8 cellular contexts compared by ENCODE assay signal in the genomic region with DNA sequence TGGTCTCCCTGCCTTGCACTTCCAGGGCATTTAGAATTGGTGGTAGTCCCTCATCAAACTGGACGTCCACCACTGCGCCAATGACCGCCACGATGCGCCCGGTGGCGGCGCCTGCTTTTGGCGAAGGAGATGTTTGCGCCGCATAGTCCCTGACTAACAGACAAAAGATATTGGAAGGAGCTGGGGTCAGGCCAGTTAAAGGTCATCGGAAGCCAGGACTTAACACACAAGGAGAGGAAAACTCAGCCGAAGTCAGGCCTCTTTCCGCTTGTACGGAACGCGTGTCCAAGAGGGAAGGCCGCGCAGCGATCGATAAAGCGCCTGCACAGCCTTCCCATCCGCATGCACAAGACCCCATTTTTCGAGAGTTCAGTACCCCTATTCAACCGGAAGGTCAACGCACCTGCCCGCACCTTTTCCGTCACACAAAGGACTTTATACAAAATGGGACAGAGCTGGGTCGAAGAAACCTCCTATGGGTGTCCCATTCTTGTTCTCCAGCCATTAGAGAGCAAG. TPM values are rescaled to one million over a fixed set of nuclear protein-coding genes. Genes with fewer than 3 reads are reported as not detected.
DNase-seq lines count a peak whose midpoint lies in the region; ATAC-seq and TF ChIP-seq lines count a peak whose summit lies in the region.

No MANE protein-coding gene starts in this region.

- peaks cover 38% of the 10 kb centered on the region for H3K4me1 Mint-ChIP-seq in activated CD8-positive, alpha-beta T cell treated with anti-CD3 and anti-CD28 coated beads, Interleukin-2, amount 10 ng/mL, durations not matched to agents 7 days and 5 days (ENCODE audit: low read depth)

- H3K9me3 ChIP-seq in heart right ventricle = no peaks in the 10 kb centered on the region
- H3K9me3 ChIP-seq in prostate gland = no peaks in the 10 kb centered on the region

- peak; percentile 20 for DNase-seq in activated CD4-positive, alpha-beta T cell treated with anti-CD3 and anti-CD28 coated beads for 48 hours
- DNase-seq in activated CD4-positive, alpha-beta T cell treated with anti-CD3 and anti-CD28 coated beads, Interleukin-2, amount 50 U/mL, for 48 hours = no peak
- DNase-seq in activated CD8-positive, alpha-beta T cell treated with anti-CD3 and anti-CD28 coated beads, Interleukin-2, amount 10 ng/mL, durations not matched to agents 7 days and 5 days = peak; percentile 32
- DNase-seq in heart right ventricle = peak in 1 of 2 donors; percentile 36
- no peak for DNase-seq in prostate gland (ENCODE audit: low spot score)
- DNase-seq in NCI-H446 treated with DMSO at 0.1 percent for 48 hours (lab: John Stamatoyannopoulos, UW) = no peak
- DNase-seq in DMS153 (lab: John Stamatoyannopoulos, UW) = no peak

- H3K4me3 Mint-ChIP-seq in activated CD8-positive, alpha-beta T cell treated with anti-CD3 and anti-CD28 coated beads, Interleukin-2, amount 10 ng/mL, durations not matched to agents 7 days and 5 days = peak overlapping the region; percentile 98

- no peak for ATAC-seq in activated CD8-positive, alpha-beta T cell treated with anti-CD3 and anti-CD28 coated beads, Interleukin-2, amount 10 ng/mL, durations not matched to agents 7 days and 5 days
- peak in 7 of 8 donors; percentile 3 to 46 (median 38) for ATAC-seq in heart right ventricle
- no peak for ATAC-seq in HG02798 (IDR thresholded peaks at IDR 0.05; ENCODE audit: poor library complexity, unreplicated experiment)

- H3K27me3 ChIP-seq in heart right ventricle (no peaks in the 10 kb centered on the region), prostate gland (replicated peaks; ENCODE audit: insufficient read depth) (no peaks in the 10 kb centered on the region)

- TF ChIP-seq CTCF in heart right ventricle (IDR thresholded peaks at IDR 0.05) (no peak), prostate gland (IDR thresholded peaks at IDR 0.05) (no peak)

- peak overlapping the region; percentile 99 for H3K27ac Mint-ChIP-seq in activated CD8-positive, alpha-beta T cell treated with anti-CD3 and anti-CD28 coated beads, Interleukin-2, amount 10 ng/mL, durations not matched to agents 7 days and 5 days

- intact Hi-C loops in heart right ventricle (cut with DNase I) (loop anchor here in 7 of 10 donors (1.0 to 10.0 kb wide), 5 partner anchors 42 to 80 kb away; partner anchors contain the start of genes PTGES3 (in 6 of the 7) and NACA (in 2 of the 7)), prostate gland (cut with DNase I) (loop anchor here (5.0 kb wide), 1 partner anchor 42 kb away; the partner anchor contains the start of gene PTGES3)

- H3K27me3 Mint-ChIP-seq in activated CD8-positive, alpha-beta T cell treated with anti-CD3 and anti-CD28 coated beads, Interleukin-2, amount 10 ng/mL, durations not matched to agents 7 days and 5 days (ENCODE audit: low read depth) = no peaks in the 10 kb centered on the region

- H3K4me3 ChIP-seq in heart right ventricle (peak overlapping the region; percentile 72 to 96 (median 87)), prostate gland (peak overlapping the region; percentile 88 to 96)

- no peak for TF ChIP-seq POLR2A in prostate gland (IDR thresholded peaks at IDR 0.05)

- WGBS in heart right ventricle, 2 donors = 0 to 1% methylated on average over 29 of the region's 29 CpGs
- WGBS in prostate gland = 1% methylated on average over 29 of the region's 29 CpGs

- CTCF ChIA-PET in activated CD8-positive, alpha-beta T cell treated with anti-CD3 and anti-CD28 coated beads, Interleukin-2, amount 10 ng/mL, durations not matched to agents 7 days and 5 days (lab: Charles Lee) = interaction anchor here (1.3 to 2.8 kb wide), 2 partner anchors 10 to 26 kb away, joined by 3 to 50 read pairs; no protein-coding TSS in a partner anchor

- POLR2A ChIA-PET in activated CD8-positive, alpha-beta T cell treated with anti-CD3 and anti-CD28 coated beads, Interleukin-2, amount 10 ng/mL, durations not matched to agents 7 days and 5 days (lab: Charles Lee) = interaction anchor here (0.7 to 2.6 kb wide), 9 partner anchors 10 to 165 kb away, joined by 3 to 49 read pairs (median 6); partner anchors contain the start of genes BAZ2A, NACA and PTGES3

- H3K27ac ChIP-seq in heart right ventricle (peak overlapping the region; percentile 78 to 98 (median 95)), prostate gland (peak overlapping the region; percentile 87 to 94)

- H3K36me3 ChIP-seq in heart right ventricle (peaks cover 0 to 46% (median 43%) of the 10 kb centered on the region in 9 donors), prostate gland (peaks cover 11 to 13% of the 10 kb centered on the region in 2 donors)

- no peaks in the 10 kb centered on the region for H3K9me3 Mint-ChIP-seq in activated CD8-positive, alpha-beta T cell treated with anti-CD3 and anti-CD28 coated beads, Interleukin-2, amount 10 ng/mL, durations not matched to agents 7 days and 5 days (ENCODE audit: insufficient read depth)

- H3K4me1 ChIP-seq in heart right ventricle (peaks cover 0 to 56% (median 46%) of the 10 kb centered on the region in 9 donors), prostate gland (replicated peaks) (no peaks in the 10 kb centered on the region)

- H3K36me3 Mint-ChIP-seq in activated CD8-positive, alpha-beta T cell treated with anti-CD3 and anti-CD28 coated beads, Interleukin-2, amount 10 ng/mL, durations not matched to agents 7 days and 5 days (ENCODE audit: low read depth) = peaks cover 47% of the 10 kb centered on the region

RNA-seq across cellular contexts. Expression of gene ATP5F1B, which starts 0.5 kb away (rescaled TPM):
- 100 to 1,000 TPM; 669 to 680 TPM for total RNA-seq in activated CD8-positive, alpha-beta T cell treated with anti-CD3 and anti-CD28 coated beads, Interleukin-2, amount 10 ng/mL, durations not matched to agents 7 days and 5 days
- total RNA-seq in heart right ventricle (1,000 to 10,000 TPM; 2,092 to 3,612 (median 3,330) TPM), prostate gland (100 to 1,000 TPM; 372 to 401 TPM)
- 1,000 to 10,000 TPM; 1,003 to 1,981 TPM for polyA plus RNA-seq in heart right ventricle

RNA-seq across cellular contexts. Expression of gene BAZ2A, which starts 15.1 kb away (rescaled TPM):
- 10 to 100 TPM; 92.2 to 96.0 TPM for total RNA-seq in activated CD8-positive, alpha-beta T cell treated with anti-CD3 and anti-CD28 coated beads, Interleukin-2, amount 10 ng/mL, durations not matched to agents 7 days and 5 days
- 10 to 100 TPM; 28.7 to 58.7 (median 42.6) TPM for total RNA-seq in heart right ventricle
- polyA plus RNA-seq in heart right ventricle = 10 to 100 TPM in 1 of 2 donors, 1 to 10 TPM in 1; 8.8 to 52.4 TPM
- total RNA-seq in prostate gland = 100 to 1,000 TPM in 1 of 2 donors, 10 to 100 TPM in 1; 48.7 to 143 TPM

RNA-seq across cellular contexts. Expression of gene PTGES3, which starts 42.8 kb away (rescaled TPM):
- total RNA-seq in activated CD8-positive, alpha-beta T cell treated with anti-CD3 and anti-CD28 coated beads, Interleukin-2, amount 10 ng/mL, durations not matched to agents 7 days and 5 days = 100 to 1,000 TPM; 273 to 290 TPM
- total RNA-seq in heart right ventricle = 100 to 1,000 TPM in 9 of 10 donors, 10 to 100 TPM in 1; 100.0 to 139 (median 110) TPM
- polyA plus RNA-seq in heart right ventricle = 10 to 100 TPM; 43.7 to 92.3 TPM
- 100 to 1,000 TPM in 1 of 2 donors, 10 to 100 TPM in 1; 94.6 to 125 TPM for total RNA-seq in prostate gland

Comparison
In these comparisons a context has a peak if more than half of its experiments do, and no peak if none do; other contexts are left out.
1. DNase-seq: peak in activated CD4-positive, alpha-beta T cell treated with anti-CD3 and anti-CD28 coated beads for 48 hours (single experiment) and activated CD8-positive, alpha-beta T cell treated with anti-CD3 and anti-CD28 coated beads, Interleukin-2, amount 10 ng/mL, durations not matched to agents 7 days and 5 days (single experiment); none in activated CD4-positive, alpha-beta T cell treated with anti-CD3 and anti-CD28 coated beads, Interleukin-2, amount 50 U/mL, for 48 hours (0 of 2), prostate gland (single experiment), NCI-H446 treated with DMSO at 0.1 percent for 48 hours (single experiment) and DMS153 (single experiment).
2. ATAC-seq: peak in heart right ventricle (7 of 8); none in activated CD8-positive, alpha-beta T cell treated with anti-CD3 and anti-CD28 coated beads, Interleukin-2, amount 10 ng/mL, durations not matched to agents 7 days and 5 days (single experiment) and HG02798 (single experiment).